9 cellular contexts compared by ENCODE assay signal in genomic region chr2:46814160-46814559, GRCh38.
DNase-seq lines count a peak whose midpoint lies in the region; ATAC-seq and TF ChIP-seq lines count a peak whose summit lies in the region.
"Had no signal": no experiment of that assay in that cellular context is flagged by ENCODE, and none has a peak within 500 bp of the region (broad histone marks: within the 10 kb centered on the region; RNA-seq: fewer than 3 reads in every experiment).

No MANE protein-coding gene starts in this region.

- H3K27ac Mint-ChIP-seq in activated CD8-positive, alpha-beta T cell treated with anti-CD3 and anti-CD28 coated beads, Interleukin-2, amount 10 ng/mL, durations not matched to agents 7 days and 5 days: no peak overlapping the region
- no peak overlapping the region for H3K27ac Mint-ChIP-seq in activated CD4-positive, alpha-beta T cell treated with anti-CD3 and anti-CD28 coated beads for 36 hours

- POLR2A ChIA-PET in activated CD8-positive, alpha-beta T cell treated with anti-CD3 and anti-CD28 coated beads, Interleukin-2, amount 10 ng/mL, durations not matched to agents 7 days and 5 days (lab: Charles Lee): interaction anchor here (1.0 kb wide), 1 partner anchor 58 kb away, joined by 3 read pairs; no protein-coding TSS in a partner anchor
- POLR2A ChIA-PET in activated CD4-positive, alpha-beta T cell treated with anti-CD3 and anti-CD28 coated beads for 36 hours (lab: Charles Lee): no interaction called here

- H3K4me1 Mint-ChIP-seq in activated CD8-positive, alpha-beta T cell treated with anti-CD3 and anti-CD28 coated beads, Interleukin-2, amount 10 ng/mL, durations not matched to agents 7 days and 5 days (ENCODE audit: low read depth): no peaks in the 10 kb centered on the region
- H3K4me1 Mint-ChIP-seq in activated CD4-positive, alpha-beta T cell treated with anti-CD3 and anti-CD28 coated beads for 36 hours: no peaks in the 10 kb centered on the region

- no peak for TF ChIP-seq CTCF in AG09309 (IDR thresholded peaks at IDR 0.05; ENCODE audit: control insufficient read depth, insufficient read depth, low read depth, low read length, missing control alignments)

- DNase-seq in AG09309 (ENCODE audit: low read depth) (peak; percentile 65), Right ventricle myocardium superior (peak; percentile 91), posterior vena cava (ENCODE audit: low spot score) (peak; percentile 97), NCI-H510A (lab: John Stamatoyannopoulos, UW) (no peak)
- peak; percentile 13 for DNase-seq in activated CD8-positive, alpha-beta T cell treated with anti-CD3 and anti-CD28 coated beads, Interleukin-2, amount 10 ng/mL, durations not matched to agents 7 days and 5 days
- DNase-seq in activated CD4-positive, alpha-beta T cell treated with anti-CD3 and anti-CD28 coated beads for 36 hours: no peak
- DNase-seq: activated CD4-positive, alpha-beta T cell treated with anti-CD3 and anti-CD28 coated beads for 1 hour had no signal

- no peaks in the 10 kb centered on the region for H3K9me3 Mint-ChIP-seq in activated CD8-positive, alpha-beta T cell treated with anti-CD3 and anti-CD28 coated beads, Interleukin-2, amount 10 ng/mL, durations not matched to agents 7 days and 5 days (ENCODE audit: insufficient read depth)
- peaks cover 7% of the 10 kb centered on the region for H3K9me3 Mint-ChIP-seq in activated CD4-positive, alpha-beta T cell treated with anti-CD3 and anti-CD28 coated beads for 36 hours (ENCODE audit: low read depth)

- H3K4me3 Mint-ChIP-seq in activated CD8-positive, alpha-beta T cell treated with anti-CD3 and anti-CD28 coated beads, Interleukin-2, amount 10 ng/mL, durations not matched to agents 7 days and 5 days: no peak overlapping the region
- H3K4me3 Mint-ChIP-seq in activated CD4-positive, alpha-beta T cell treated with anti-CD3 and anti-CD28 coated beads for 36 hours: no peak overlapping the region

- H3K4me3 ChIP-seq in AG09309 (ENCODE audit: control insufficient read depth, low read depth, low read length): no peak overlapping the region

- intact Hi-C loops in Right ventricle myocardium superior (cut with DNase I) (loop anchor here (5.0 kb wide), 1 partner anchor 33 kb away; no protein-coding TSS in a partner anchor), posterior vena cava (cut with DNase I) (loop anchor here in 1 of 2 donors (5.0 kb wide), 2 partner anchors 33 to 58 kb away; no protein-coding TSS in a partner anchor)
- intact Hi-C loops in activated CD4-positive, alpha-beta T cell treated with anti-CD3 and anti-CD28 coated beads for 36 hours (cut with DNase I, micrococcal nuclease): no loop called here

- ATAC-seq in activated CD8-positive, alpha-beta T cell treated with anti-CD3 and anti-CD28 coated beads, Interleukin-2, amount 10 ng/mL, durations not matched to agents 7 days and 5 days: no peak
- ATAC-seq in Right ventricle myocardium superior (ENCODE audit: poor library complexity): peak; percentile 73
- ATAC-seq in activated CD4-positive, alpha-beta T cell treated with anti-CD3 and anti-CD28 coated beads for 36 hours: no peak
- no peak for ATAC-seq in GM21528 (IDR thresholded peaks at IDR 0.05; ENCODE audit: low FRiP score, unreplicated experiment)
- ATAC-seq in HG02642 (IDR thresholded peaks at IDR 0.05; ENCODE audit: poor library complexity, unreplicated experiment): no peak

- no peaks in the 10 kb centered on the region for H3K36me3 Mint-ChIP-seq in activated CD8-positive, alpha-beta T cell treated with anti-CD3 and anti-CD28 coated beads, Interleukin-2, amount 10 ng/mL, durations not matched to agents 7 days and 5 days (ENCODE audit: low read depth)
- no peaks in the 10 kb centered on the region for H3K36me3 Mint-ChIP-seq in activated CD4-positive, alpha-beta T cell treated with anti-CD3 and anti-CD28 coated beads for 36 hours (ENCODE audit: low read depth)

- CTCF ChIA-PET in activated CD8-positive, alpha-beta T cell treated with anti-CD3 and anti-CD28 coated beads, Interleukin-2, amount 10 ng/mL, durations not matched to agents 7 days and 5 days (lab: Charles Lee): no interaction called here
- CTCF ChIA-PET in activated CD4-positive, alpha-beta T cell treated with anti-CD3 and anti-CD28 coated beads for 36 hours (lab: Charles Lee): interaction anchor here (0.7 kb wide), 1 partner anchor 159 kb away, joined by 3 read pairs; no protein-coding TSS in a partner anchor

- peaks cover 12% of the 10 kb centered on the region for H3K27me3 Mint-ChIP-seq in activated CD8-positive, alpha-beta T cell treated with anti-CD3 and anti-CD28 coated beads, Interleukin-2, amount 10 ng/mL, durations not matched to agents 7 days and 5 days (ENCODE audit: low read depth)
- H3K27me3 Mint-ChIP-seq in activated CD4-positive, alpha-beta T cell treated with anti-CD3 and anti-CD28 coated beads for 36 hours: peaks cover 14% of the 10 kb centered on the region

Comparison
In these comparisons a context has a peak if more than half of its experiments do, and no peak if none do; other contexts are left out.
1. DNase-seq: peak in AG09309 (single experiment), activated CD8-positive, alpha-beta T cell treated with anti-CD3 and anti-CD28 coated beads, Interleukin-2, amount 10 ng/mL, durations not matched to agents 7 days and 5 days (single experiment), Right ventricle myocardium superior (single experiment) and posterior vena cava (single experiment); none in activated CD4-positive, alpha-beta T cell treated with anti-CD3 and anti-CD28 coated beads for 36 hours (single experiment) and NCI-H510A (single experiment).